ENCODE assay signal across 1 cellular context in the genomic region with DNA sequence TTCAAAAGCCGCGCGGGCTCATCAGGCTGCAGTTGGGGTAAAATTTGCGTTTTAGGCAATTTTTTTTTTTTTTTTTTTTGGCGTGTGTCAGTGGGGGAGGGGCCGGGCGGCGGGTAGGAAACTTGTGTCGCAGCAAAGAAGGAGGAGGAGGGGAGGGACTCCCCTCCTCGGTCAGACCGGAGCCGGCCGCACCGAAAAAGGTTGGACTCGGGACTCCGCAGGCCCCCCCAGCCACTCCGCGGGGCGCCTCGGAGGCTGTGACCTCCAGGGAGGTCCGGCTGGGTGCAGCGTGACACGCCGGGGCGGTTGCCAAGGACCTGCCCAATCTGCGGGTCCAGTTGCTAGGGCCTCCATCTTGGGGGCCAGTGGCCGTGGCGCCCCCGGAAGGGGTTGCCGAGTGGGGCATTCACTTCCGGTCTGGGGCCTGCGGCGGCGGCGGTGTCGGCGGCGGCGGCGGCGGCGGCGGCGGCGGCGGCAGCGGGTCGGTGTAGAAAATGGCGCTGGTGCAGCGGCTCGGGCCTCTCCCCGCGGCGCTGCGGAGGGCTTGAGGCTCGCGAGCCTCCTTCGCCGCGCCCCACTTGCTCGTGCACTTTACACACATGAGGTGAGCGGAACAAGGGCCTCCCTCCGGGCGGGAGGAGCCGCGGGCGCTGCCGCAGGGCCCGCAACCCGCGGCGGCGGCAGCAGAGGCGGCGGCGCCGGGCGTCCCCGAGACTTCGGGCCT.
TF ChIP-seq lines count a peak whose summit lies in the region.

A gene (plus strand): TSS at position 409 of the 724 bp plus-strand sequence. CDS start 191 bp downstream, at position 600.

TF ChIP-seq in K562, 482 proteins besides CTCF, POLR2A, EP300 and RAD21 (continued from another document and continues in another):
- TF ChIP-seq, protein P1, sequence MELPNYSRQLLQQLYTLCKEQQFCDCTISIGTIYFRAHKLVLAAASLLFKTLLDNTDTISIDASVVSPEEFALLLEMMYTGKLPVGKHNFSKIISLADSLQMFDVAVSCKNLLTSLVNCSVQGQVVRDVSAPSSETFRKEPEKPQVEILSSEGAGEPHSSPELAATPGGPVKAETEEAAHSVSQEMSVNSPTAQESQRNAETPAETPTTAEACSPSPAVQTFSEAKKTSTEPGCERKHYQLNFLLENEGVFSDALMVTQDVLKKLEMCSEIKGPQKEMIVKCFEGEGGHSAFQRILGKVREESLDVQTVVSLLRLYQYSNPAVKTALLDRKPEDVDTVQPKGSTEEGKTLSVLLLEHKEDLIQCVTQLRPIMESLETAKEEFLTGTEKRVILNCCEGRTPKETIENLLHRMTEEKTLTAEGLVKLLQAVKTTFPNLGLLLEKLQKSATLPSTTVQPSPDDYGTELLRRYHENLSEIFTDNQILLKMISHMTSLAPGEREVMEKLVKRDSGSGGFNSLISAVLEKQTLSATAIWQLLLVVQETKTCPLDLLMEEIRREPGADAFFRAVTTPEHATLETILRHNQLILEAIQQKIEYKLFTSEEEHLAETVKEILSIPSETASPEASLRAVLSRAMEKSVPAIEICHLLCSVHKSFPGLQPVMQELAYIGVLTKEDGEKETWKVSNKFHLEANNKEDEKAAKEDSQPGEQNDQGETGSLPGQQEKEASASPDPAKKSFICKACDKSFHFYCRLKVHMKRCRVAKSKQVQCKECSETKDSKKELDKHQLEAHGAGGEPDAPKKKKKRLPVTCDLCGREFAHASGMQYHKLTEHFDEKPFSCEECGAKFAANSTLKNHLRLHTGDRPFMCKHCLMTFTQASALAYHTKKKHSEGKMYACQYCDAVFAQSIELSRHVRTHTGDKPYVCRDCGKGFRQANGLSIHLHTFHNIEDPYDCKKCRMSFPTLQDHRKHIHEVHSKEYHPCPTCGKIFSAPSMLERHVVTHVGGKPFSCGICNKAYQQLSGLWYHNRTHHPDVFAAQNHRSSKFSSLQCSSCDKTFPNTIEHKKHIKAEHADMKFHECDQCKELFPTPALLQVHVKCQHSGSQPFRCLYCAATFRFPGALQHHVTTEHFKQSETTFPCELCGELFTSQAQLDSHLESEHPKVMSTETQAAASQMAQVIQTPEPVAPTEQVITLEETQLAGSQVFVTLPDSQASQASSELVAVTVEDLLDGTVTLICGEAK (IDR thresholded peaks at IDR 0.05): peak; percentile 98
- TF ChIP-seq, protein P1 (CRISPR knock-in tag; IDR thresholded peaks at IDR 0.05): no peak
- TF ChIP-seq SIX5 (IDR thresholded peaks at IDR 0.05; ENCODE audit: borderline replicate concordance in 1 of 2, insufficient read depth in 1 of 2, low read depth in 1 of 2, low read length in 2 of 2): peak in 1 of 2 experiments; percentile 38; a peak in 1 of 4 replicates
- TF ChIP-seq NR2F6 (CRISPR knock-in tag; IDR thresholded peaks at IDR 0.05): no peak
- TF ChIP-seq, protein P2, sequence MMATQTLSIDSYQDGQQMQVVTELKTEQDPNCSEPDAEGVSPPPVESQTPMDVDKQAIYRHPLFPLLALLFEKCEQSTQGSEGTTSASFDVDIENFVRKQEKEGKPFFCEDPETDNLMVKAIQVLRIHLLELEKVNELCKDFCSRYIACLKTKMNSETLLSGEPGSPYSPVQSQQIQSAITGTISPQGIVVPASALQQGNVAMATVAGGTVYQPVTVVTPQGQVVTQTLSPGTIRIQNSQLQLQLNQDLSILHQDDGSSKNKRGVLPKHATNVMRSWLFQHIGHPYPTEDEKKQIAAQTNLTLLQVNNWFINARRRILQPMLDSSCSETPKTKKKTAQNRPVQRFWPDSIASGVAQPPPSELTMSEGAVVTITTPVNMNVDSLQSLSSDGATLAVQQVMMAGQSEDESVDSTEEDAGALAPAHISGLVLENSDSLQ (IDR thresholded peaks at IDR 0.05): peak; percentile 57
- TF ChIP-seq NCOA1 (IDR thresholded peaks at IDR 0.05; ENCODE audit: low read depth): no peak
- TF ChIP-seq, protein P3, sequence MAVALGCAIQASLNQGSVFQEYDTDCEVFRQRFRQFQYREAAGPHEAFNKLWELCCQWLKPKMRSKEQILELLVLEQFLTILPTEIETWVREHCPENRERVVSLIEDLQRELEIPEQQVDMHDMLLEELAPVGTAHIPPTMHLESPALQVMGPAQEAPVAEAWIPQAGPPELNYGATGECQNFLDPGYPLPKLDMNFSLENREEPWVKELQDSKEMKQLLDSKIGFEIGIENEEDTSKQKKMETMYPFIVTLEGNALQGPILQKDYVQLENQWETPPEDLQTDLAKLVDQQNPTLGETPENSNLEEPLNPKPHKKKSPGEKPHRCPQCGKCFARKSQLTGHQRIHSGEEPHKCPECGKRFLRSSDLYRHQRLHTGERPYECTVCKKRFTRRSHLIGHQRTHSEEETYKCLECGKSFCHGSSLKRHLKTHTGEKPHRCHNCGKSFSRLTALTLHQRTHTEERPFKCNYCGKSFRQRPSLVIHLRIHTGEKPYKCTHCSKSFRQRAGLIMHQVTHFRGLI (CRISPR knock-in tag; IDR thresholded peaks at IDR 0.05): no peak
- TF ChIP-seq HDAC1 (IDR thresholded peaks at IDR 0.05): peak in 1 of 2 experiments; percentile 89; a peak in 2 of 4 replicates
- TF ChIP-seq, protein P4, sequence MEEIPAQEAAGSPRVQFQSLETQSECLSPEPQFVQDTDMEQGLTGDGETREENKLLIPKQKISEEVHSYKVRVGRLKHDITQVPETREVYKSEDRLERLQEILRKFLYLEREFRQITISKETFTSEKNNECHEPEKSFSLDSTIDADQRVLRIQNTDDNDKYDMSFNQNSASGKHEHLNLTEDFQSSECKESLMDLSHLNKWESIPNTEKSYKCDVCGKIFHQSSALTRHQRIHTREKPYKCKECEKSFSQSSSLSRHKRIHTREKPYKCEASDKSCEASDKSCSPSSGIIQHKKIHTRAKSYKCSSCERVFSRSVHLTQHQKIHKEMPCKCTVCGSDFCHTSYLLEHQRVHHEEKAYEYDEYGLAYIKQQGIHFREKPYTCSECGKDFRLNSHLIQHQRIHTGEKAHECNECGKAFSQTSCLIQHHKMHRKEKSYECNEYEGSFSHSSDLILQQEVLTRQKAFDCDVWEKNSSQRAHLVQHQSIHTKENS (CRISPR knock-in tag; IDR thresholded peaks at IDR 0.05): no peak
- TF ChIP-seq OTX1 (CRISPR knock-in tag; IDR thresholded peaks at IDR 0.05): no peak
- TF ChIP-seq ZNF316 (IDR thresholded peaks at IDR 0.05): no peak; the same call in 1 of the 2 replicates
- TF ChIP-seq TBP (optimal IDR thresholded peaks at IDR 0.05; ENCODE audit: low read depth, low read length): peak; percentile 66
- TF ChIP-seq ZNF3 (CRISPR knock-in tag; IDR thresholded peaks at IDR 0.05): no peak
- TF ChIP-seq, protein P5, sequence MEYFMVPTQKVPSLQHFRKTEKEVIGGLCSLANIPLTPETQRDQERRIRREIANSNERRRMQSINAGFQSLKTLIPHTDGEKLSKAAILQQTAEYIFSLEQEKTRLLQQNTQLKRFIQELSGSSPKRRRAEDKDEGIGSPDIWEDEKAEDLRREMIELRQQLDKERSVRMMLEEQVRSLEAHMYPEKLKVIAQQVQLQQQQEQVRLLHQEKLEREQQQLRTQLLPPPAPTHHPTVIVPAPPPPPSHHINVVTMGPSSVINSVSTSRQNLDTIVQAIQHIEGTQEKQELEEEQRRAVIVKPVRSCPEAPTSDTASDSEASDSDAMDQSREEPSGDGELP (CRISPR knock-in tag; IDR thresholded peaks at IDR 0.05; ENCODE audit: borderline replicate concordance): peak; percentile 61; the same call in 1 of the 2 replicates
- no peak for TF ChIP-seq ZNF696 (CRISPR knock-in tag; conservative IDR thresholded peaks at IDR 0.05)
- TF ChIP-seq, protein P6, sequence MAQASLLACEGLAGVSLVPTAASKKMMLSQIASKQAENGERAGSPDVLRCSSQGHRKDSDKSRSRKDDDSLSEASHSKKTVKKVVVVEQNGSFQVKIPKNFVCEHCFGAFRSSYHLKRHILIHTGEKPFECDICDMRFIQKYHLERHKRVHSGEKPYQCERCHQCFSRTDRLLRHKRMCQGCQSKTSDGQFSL (CRISPR knock-in tag; IDR thresholded peaks at IDR 0.05): no peak
- TF ChIP-seq, protein P6 (tag; IDR thresholded peaks at IDR 0.05): peak in 1 of 2 experiments; percentile 66; a peak in 2 of 4 replicates
- TF ChIP-seq ZC3H11A (IDR thresholded peaks at IDR 0.05; ENCODE audit: low read depth, low read length): no peak
- TF ChIP-seq POLR3A (IDR thresholded peaks at IDR 0.05; ENCODE audit: borderline replicate concordance, extremely low read depth, insufficient read depth, insufficient read length): no peak
- no peak for TF ChIP-seq ZNF347 (CRISPR knock-in tag; IDR thresholded peaks at IDR 0.05; ENCODE audit: low read depth)
- TF ChIP-seq U2AF1 (optimal IDR thresholded peaks at IDR 0.05; ENCODE audit: low read depth, low read length): no peak
- peak; percentile 57 for TF ChIP-seq RBM22 (IDR thresholded peaks at IDR 0.05; ENCODE audit: low read depth, low read length, poor library complexity, severe bottlenecking)
- TF ChIP-seq SOX6 (IDR thresholded peaks at IDR 0.05): peak; percentile 47
- peak; percentile 40 for TF ChIP-seq TAF9B (IDR thresholded peaks at IDR 0.05; ENCODE audit: partially characterized antibody)
- TF ChIP-seq TAF1 (IDR thresholded peaks at IDR 0.05; ENCODE audit: control insufficient read depth, extremely low read depth, insufficient read depth, low read length, severe bottlenecking): peak; percentile 59
- TF ChIP-seq TCF3 (CRISPR knock-in tag; IDR thresholded peaks at IDR 0.05): 0 out of 2 replicates have a peak, but pooled peaks have one; percentile 10
- TF ChIP-seq, protein P7, sequence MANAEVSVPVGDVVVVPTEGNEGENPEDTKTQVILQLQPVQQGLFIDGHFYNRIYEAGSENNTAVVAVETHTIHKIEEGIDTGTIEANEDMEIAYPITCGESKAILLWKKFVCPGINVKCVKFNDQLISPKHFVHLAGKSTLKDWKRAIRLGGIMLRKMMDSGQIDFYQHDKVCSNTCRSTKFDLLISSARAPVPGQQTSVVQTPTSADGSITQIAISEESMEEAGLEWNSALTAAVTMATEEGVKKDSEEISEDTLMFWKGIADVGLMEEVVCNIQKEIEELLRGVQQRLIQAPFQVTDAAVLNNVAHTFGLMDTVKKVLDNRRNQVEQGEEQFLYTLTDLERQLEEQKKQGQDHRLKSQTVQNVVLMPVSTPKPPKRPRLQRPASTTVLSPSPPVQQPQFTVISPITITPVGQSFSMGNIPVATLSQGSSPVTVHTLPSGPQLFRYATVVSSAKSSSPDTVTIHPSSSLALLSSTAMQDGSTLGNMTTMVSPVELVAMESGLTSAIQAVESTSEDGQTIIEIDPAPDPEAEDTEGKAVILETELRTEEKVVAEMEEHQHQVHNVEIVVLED (CRISPR knock-in tag; IDR thresholded peaks at IDR 0.05): peak; percentile 27; the same call in 1 of the 2 replicates
- no peak for TF ChIP-seq NFIC (IDR thresholded peaks at IDR 0.05)
- peak; percentile 20 for TF ChIP-seq FIP1L1 (IDR thresholded peaks at IDR 0.05; ENCODE audit: low read depth, low read length, poor library complexity, severe bottlenecking)
- peak; percentile 84 for TF ChIP-seq PHF20 (IDR thresholded peaks at IDR 0.05; ENCODE audit: partially characterized antibody)
- TF ChIP-seq, protein P8, sequence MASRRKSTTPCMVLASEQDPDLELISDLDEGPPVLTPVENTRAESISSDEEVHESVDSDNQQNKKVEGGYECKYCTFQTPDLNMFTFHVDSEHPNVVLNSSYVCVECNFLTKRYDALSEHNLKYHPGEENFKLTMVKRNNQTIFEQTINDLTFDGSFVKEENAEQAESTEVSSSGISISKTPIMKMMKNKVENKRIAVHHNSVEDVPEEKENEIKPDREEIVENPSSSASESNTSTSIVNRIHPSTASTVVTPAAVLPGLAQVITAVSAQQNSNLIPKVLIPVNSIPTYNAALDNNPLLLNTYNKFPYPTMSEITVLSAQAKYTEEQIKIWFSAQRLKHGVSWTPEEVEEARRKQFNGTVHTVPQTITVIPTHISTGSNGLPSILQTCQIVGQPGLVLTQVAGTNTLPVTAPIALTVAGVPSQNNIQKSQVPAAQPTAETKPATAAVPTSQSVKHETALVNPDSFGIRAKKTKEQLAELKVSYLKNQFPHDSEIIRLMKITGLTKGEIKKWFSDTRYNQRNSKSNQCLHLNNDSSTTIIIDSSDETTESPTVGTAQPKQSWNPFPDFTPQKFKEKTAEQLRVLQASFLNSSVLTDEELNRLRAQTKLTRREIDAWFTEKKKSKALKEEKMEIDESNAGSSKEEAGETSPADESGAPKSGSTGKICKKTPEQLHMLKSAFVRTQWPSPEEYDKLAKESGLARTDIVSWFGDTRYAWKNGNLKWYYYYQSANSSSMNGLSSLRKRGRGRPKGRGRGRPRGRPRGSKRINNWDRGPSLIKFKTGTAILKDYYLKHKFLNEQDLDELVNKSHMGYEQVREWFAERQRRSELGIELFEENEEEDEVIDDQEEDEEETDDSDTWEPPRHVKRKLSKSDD (conservative IDR thresholded peaks at IDR 0.05; ENCODE audit: low read length): peak; percentile 80; the same call in 1 of the 2 replicates
- TF ChIP-seq CHD4 (IDR thresholded peaks at IDR 0.05; ENCODE audit: insufficient read depth, insufficient replicate concordance, low read depth, low read length, poor library complexity, severe bottlenecking): no peak
- TF ChIP-seq MTA3 (IDR thresholded peaks at IDR 0.05; ENCODE audit: borderline replicate concordance): peak; percentile 19; the same call in 1 of the 2 replicates
- TF ChIP-seq ETV5 (CRISPR knock-in tag; IDR thresholded peaks at IDR 0.05; ENCODE audit: low read depth): peak; percentile 25; the same call in 1 of the 2 replicates
- no peak for TF ChIP-seq NEUROD1 (IDR thresholded peaks at IDR 0.05; ENCODE audit: borderline replicate concordance, low read depth, low read length, partially characterized antibody)
- TF ChIP-seq ARID1B (IDR thresholded peaks at IDR 0.05): 0 out of 2 replicates have a peak, but pooled peaks have one; percentile 13
- peak; percentile 56; the same call in 1 of the 2 replicates for TF ChIP-seq KLF1 (tag; IDR thresholded peaks at IDR 0.05)
